In genomic region chr14:20682127-20682434, GRCh38 we compare ENCODE assay signal across 9 cellular contexts. TPM values are rescaled to one million over a fixed set of nuclear protein-coding genes. Genes with fewer than 3 reads are reported as not detected.
DNase-seq lines count a peak whose midpoint lies in the region; ATAC-seq and TF ChIP-seq lines count a peak whose summit lies in the region.
"Had no signal": no experiment of that assay in that cellular context is flagged by ENCODE, and none has a peak within 500 bp of the region (broad histone marks: within the 10 kb centered on the region; RNA-seq: fewer than 3 reads in every experiment).

No MANE protein-coding gene starts in this region.

- no peak for ATAC-seq in SK-N-SH treated with all-trans-retinoic acid at 6 μM for 48 hours
- ATAC-seq in upper lobe of left lung (ENCODE audit: low FRiP score in 2 of 2): no peak
- no peak for ATAC-seq in GM18502 (IDR thresholded peaks at IDR 0.05; ENCODE audit: poor library complexity, unreplicated experiment)
- ATAC-seq in GM19351 (IDR thresholded peaks at IDR 0.05; ENCODE audit: unreplicated experiment): no peak

- H3K27me3 ChIP-seq in SK-N-SH (ENCODE audit: insufficient read depth) (peaks cover 6% of the 10 kb centered on the region), mesenchymal stem cell (ENCODE audit: control insufficient read depth in 1 of 2, insufficient read depth in 1 of 2, low read length in 2 of 2) (no peaks in the 10 kb centered on the region), upper lobe of left lung (no peaks in the 10 kb centered on the region)

- H3K4me2 ChIP-seq in SK-N-SH (peak overlapping the region; percentile 97), mesenchymal stem cell (ENCODE audit: low read length, poor library complexity, severe bottlenecking) (peak overlapping the region; percentile 76)

- no peaks in the 10 kb centered on the region for H4K20me1 ChIP-seq in SK-N-SH (ENCODE audit: insufficient read depth)

- peak overlapping the region; percentile 90 to 92 for H3K18ac ChIP-seq in mesenchymal stem cell (ENCODE audit: low read depth in 1 of 2, low read length in 2 of 2)

- peak overlapping the region; percentile 94 for H4K8ac ChIP-seq in mesenchymal stem cell (ENCODE audit: low read length)

- peaks cover 3% of the 10 kb centered on the region for H3K79me1 ChIP-seq in mesenchymal stem cell (replicated peaks; ENCODE audit: low read length, poor library complexity, severe bottlenecking)

- H3K23ac ChIP-seq in mesenchymal stem cell (ENCODE audit: low read length in 2 of 2): no peak overlapping the region

- H2AFZ ChIP-seq in SK-N-SH (ENCODE audit: low read depth) (peak overlapping the region; percentile 97), mesenchymal stem cell (ENCODE audit: low read depth, low read length) (peak overlapping the region; percentile 47)

- no peak for TF ChIP-seq POLR2A in upper lobe of left lung (IDR thresholded peaks at IDR 0.05)

- 2% methylated on average over 11 of the region's 11 CpGs for WGBS in SK-N-SH (ENCODE audit: low lambda C conversion rate)
- under 1% methylated on average over 11 of the region's 11 CpGs for WGBS in mesenchymal stem cell
- 2% methylated on average over 8 to 11 of the region's 11 CpGs for WGBS in upper lobe of left lung, 2 donors

- H3K4ac ChIP-seq in mesenchymal stem cell (ENCODE audit: low read depth in 1 of 2, low read length in 2 of 2): peak overlapping the region; percentile 31 to 51

- TF ChIP-seq CTCF in SK-N-SH (IDR thresholded peaks at IDR 0.05): no peak
- TF ChIP-seq CTCF in upper lobe of left lung (IDR thresholded peaks at IDR 0.05): peak in 1 of 6 experiments; percentile 17

- peak overlapping the region; percentile 97 for H3K9ac ChIP-seq in SK-N-SH
- H3K9ac ChIP-seq in mesenchymal stem cell (ENCODE audit: low read length): peak overlapping the region; percentile 100

- H3K36me3 ChIP-seq in SK-N-SH (replicated peaks in 1 of 2; ENCODE audit: control insufficient read depth in 1 of 2, insufficient read depth in 2 of 2, low read length in 1 of 2) (no peaks in the 10 kb centered on the region), mesenchymal stem cell (ENCODE audit: control insufficient read depth in 1 of 2, insufficient read depth in 2 of 2, low read depth in 1 of 2, low read length in 2 of 2) (no peaks in the 10 kb centered on the region), upper lobe of left lung (no peaks in the 10 kb centered on the region)

- H3F3A ChIP-seq in SK-N-SH (replicated peaks; ENCODE audit: insufficient read depth): peaks cover 39% of the 10 kb centered on the region

- H3K9me3 ChIP-seq in SK-N-SH (no peaks in the 10 kb centered on the region), mesenchymal stem cell (ENCODE audit: control insufficient read depth, low read length) (no peaks in the 10 kb centered on the region), upper lobe of left lung (no peaks in the 10 kb centered on the region)

- peak overlapping the region; percentile 78 for H2AK5ac ChIP-seq in mesenchymal stem cell (ENCODE audit: low read length, severe bottlenecking)

- H2BK120ac ChIP-seq in mesenchymal stem cell (ENCODE audit: low read depth, low read length): peak overlapping the region; percentile 29

- H4K91ac ChIP-seq in mesenchymal stem cell (ENCODE audit: low read length): no peak overlapping the region

- DNase-seq in SK-N-SH (no peak), caudate nucleus (lab: John Stamatoyannopoulos, UW) (peak in 3 of 61 donors; percentile 70 to 75 (median 71)), mesenchymal stem cell (no peak), upper lobe of left lung (no peak), KBM-7 (no peak)
- DNase-seq: 8988T had no signal

- H3K4me3 ChIP-seq in SK-N-SH (ENCODE audit: low read depth in 2 of 2, low read length in 1 of 2): peak overlapping the region; percentile 93 to 97
- H3K4me3 ChIP-seq in mesenchymal stem cell (ENCODE audit: insufficient read depth in 1 of 2, low read depth in 1 of 2, low read length in 2 of 2): peak overlapping the region; percentile 70 to 93
- peak overlapping the region; percentile 22 to 81 (median 72) for H3K4me3 ChIP-seq in upper lobe of left lung

- H2BK5ac ChIP-seq in mesenchymal stem cell (ENCODE audit: low read depth, low read length, poor library complexity, severe bottlenecking): no peak overlapping the region

- POLR2A ChIA-PET in SK-N-SH (lab: Yijun Ruan, JAX): interaction anchor here (1.1 to 1.6 kb wide), 2 partner anchors 227 to 339 kb away, joined by 3 to 4 read pairs; partner anchors contain the start of genes APEX1 and PARP2

- H2BK15ac ChIP-seq in mesenchymal stem cell (ENCODE audit: low read depth, poor library complexity, severe bottlenecking): peak overlapping the region; percentile 73

- CTCF ChIA-PET in SK-N-SH (lab: Yijun Ruan, JAX): interaction anchor here (0.9 to 5.5 kb wide), 8 partner anchors 9 to 289 kb away, joined by 3 to 25 read pairs (median 4); no protein-coding TSS in a partner anchor

- H3K9me2 ChIP-seq in SK-N-SH: no peaks in the 10 kb centered on the region

- no peak for TF ChIP-seq EP300 in SK-N-SH (IDR thresholded peaks at IDR 0.05; ENCODE audit: borderline replicate concordance in 1 of 2, low read depth in 1 of 2, low read length in 1 of 2)
- no peak for TF ChIP-seq EP300 in upper lobe of left lung (IDR thresholded peaks at IDR 0.05)

- H2BK12ac ChIP-seq in mesenchymal stem cell (ENCODE audit: low read length in 2 of 2): peak overlapping the region in 1 of 2 experiments; percentile 9

- no peaks in the 10 kb centered on the region for H3K79me2 ChIP-seq in SK-N-SH (ENCODE audit: insufficient read depth)

- H3K27ac ChIP-seq in SK-N-SH (ENCODE audit: low read depth in 2 of 2, low read length in 1 of 2): peak overlapping the region; percentile 94 to 98
- peak overlapping the region; percentile 100 for H3K27ac ChIP-seq in caudate nucleus (ENCODE audit: low read depth, low read length)
- peak overlapping the region; percentile 96 for H3K27ac ChIP-seq in mesenchymal stem cell (ENCODE audit: low read length, poor library complexity, severe bottlenecking)
- H3K27ac ChIP-seq in upper lobe of left lung: peak overlapping the region; percentile 98 to 100 (median 99)

- TF ChIP-seq RAD21 in SK-N-SH (IDR thresholded peaks at IDR 0.05; ENCODE audit: low read length): no peak

- H3K4me1 ChIP-seq in SK-N-SH (ENCODE audit: control insufficient read depth in 1 of 2, insufficient read depth in 2 of 2, low read depth in 1 of 2, low read length in 1 of 2) (peaks cover 5 to 26% of the 10 kb centered on the region in 2 experiments; a peak in 3 of 4 replicates), mesenchymal stem cell (ENCODE audit: control insufficient read depth, insufficient read depth, low read depth, low read length) (peaks cover 2% of the 10 kb centered on the region), upper lobe of left lung (peaks cover 26 to 49% (median 35%) of the 10 kb centered on the region in 4 donors)

- H3K14ac ChIP-seq in mesenchymal stem cell (ENCODE audit: low read length in 2 of 2): no peak overlapping the region

- in situ Hi-C loops in KBM-7 (cut with MboI; ENCODE audit: low pct_unique_long_range_greater_than_20kb, low sequenced_read_pairs): no loop called here

TF ChIP-seq in SK-N-SH, 30 proteins besides CTCF, POLR2A, EP300 and RAD21 (continues in another document):
- no peak for TF ChIP-seq JUND (IDR thresholded peaks at IDR 0.05)

TF ChIP-seq in SK-N-SH treated with all-trans-retinoic acid at 6 μM for 48 hours, 23 proteins besides CTCF, POLR2A, EP300 and RAD21:
- TF ChIP-seq POU6F1 (CRISPR knock-in tag; IDR thresholded peaks at IDR 0.05; ENCODE audit: borderline replicate concordance, low read depth): no peak
- no peak for TF ChIP-seq ZFP3 (CRISPR knock-in tag; IDR thresholded peaks at IDR 0.05)
- no peak for TF ChIP-seq TOX (CRISPR knock-in tag; IDR thresholded peaks at IDR 0.05; ENCODE audit: borderline replicate concordance)
- no peak for TF ChIP-seq ZNF565 (CRISPR knock-in tag; conservative IDR thresholded peaks at IDR 0.05; ENCODE audit: low read depth)
- TF ChIP-seq GLIS3 (CRISPR knock-in tag; IDR thresholded peaks at IDR 0.05): no peak
- TF ChIP-seq SNAI2 (CRISPR knock-in tag; IDR thresholded peaks at IDR 0.05): no peak
- TF ChIP-seq RARB (CRISPR knock-in tag; IDR thresholded peaks at IDR 0.05): no peak
- TF ChIP-seq ZNF8 (CRISPR knock-in tag; IDR thresholded peaks at IDR 0.05): no peak
- TF ChIP-seq ZNF70 (CRISPR knock-in tag; IDR thresholded peaks at IDR 0.05): no peak
- no peak for TF ChIP-seq ZFP30 (CRISPR knock-in tag; IDR thresholded peaks at IDR 0.05)
- TF ChIP-seq ARNTL (CRISPR knock-in tag; IDR thresholded peaks at IDR 0.05; ENCODE audit: borderline replicate concordance, low read depth): no peak

RNA-seq across cellular contexts. Expression of gene RNASE4, which starts 2.3 kb away (rescaled TPM):
- 11.6 and 12.4 TPM in 2 replicates for polyA plus RNA-seq in SK-N-SH (2012; rRNA removed)
- polyA plus RNA-seq in SK-N-SH (2012; cell fraction: cytosol; rRNA removed): 7.3 and 10.8 TPM in 2 replicates
- polyA plus RNA-seq in SK-N-SH (2012; cell fraction: nucleus; rRNA removed): 4.0 and 6.2 TPM in 2 replicates
- 13.8 TPM for polyA plus RNA-seq in mesenchymal stem cell (2013, experiment 1 of 2)
- 15.4 TPM for polyA plus RNA-seq in mesenchymal stem cell (2013, experiment 2 of 2)
- total RNA-seq in upper lobe of left lung: 100 to 1,000 TPM in 1 of 6 donors, 10 to 100 TPM in 5; 14.7 to 108 (median 26.7) TPM

RNA-seq across cellular contexts. Expression of gene ANG, which starts 6.5 kb away (rescaled TPM):
- polyA plus RNA-seq in SK-N-SH (2012; rRNA removed): 3.6 and 3.9 TPM in 2 replicates
- polyA plus RNA-seq in SK-N-SH (2012; cell fraction: cytosol; rRNA removed): 3.6 and 4.0 TPM in 2 replicates
- 2.2 and 3.0 TPM in 2 replicates for polyA plus RNA-seq in SK-N-SH (2012; cell fraction: nucleus; rRNA removed)
- polyA plus RNA-seq in mesenchymal stem cell (2013, experiment 1 of 2): 5.0 TPM
- polyA plus RNA-seq in mesenchymal stem cell (2013, experiment 2 of 2): 5.8 TPM
- 10 to 100 TPM; 16.8 to 47.4 (median 29.5) TPM for total RNA-seq in upper lobe of left lung

RNA-seq across cellular contexts. Expression of gene OR6S1, which starts 40.6 kb away (rescaled TPM):
- not detected in 2 replicates for polyA plus RNA-seq in SK-N-SH (2012; rRNA removed)
- not detected in 2 replicates for polyA plus RNA-seq in SK-N-SH (2012; cell fraction: cytosol; rRNA removed)
- polyA plus RNA-seq in SK-N-SH (2012; cell fraction: nucleus; rRNA removed): not detected in 2 replicates
- not detected for polyA plus RNA-seq in mesenchymal stem cell (2013, experiment 1 of 2)
- not detected for polyA plus RNA-seq in mesenchymal stem cell (2013, experiment 2 of 2)
- total RNA-seq in upper lobe of left lung: not detected
